Comparison of ENCODE assay signal across 19 cellular contexts in the genomic region with DNA sequence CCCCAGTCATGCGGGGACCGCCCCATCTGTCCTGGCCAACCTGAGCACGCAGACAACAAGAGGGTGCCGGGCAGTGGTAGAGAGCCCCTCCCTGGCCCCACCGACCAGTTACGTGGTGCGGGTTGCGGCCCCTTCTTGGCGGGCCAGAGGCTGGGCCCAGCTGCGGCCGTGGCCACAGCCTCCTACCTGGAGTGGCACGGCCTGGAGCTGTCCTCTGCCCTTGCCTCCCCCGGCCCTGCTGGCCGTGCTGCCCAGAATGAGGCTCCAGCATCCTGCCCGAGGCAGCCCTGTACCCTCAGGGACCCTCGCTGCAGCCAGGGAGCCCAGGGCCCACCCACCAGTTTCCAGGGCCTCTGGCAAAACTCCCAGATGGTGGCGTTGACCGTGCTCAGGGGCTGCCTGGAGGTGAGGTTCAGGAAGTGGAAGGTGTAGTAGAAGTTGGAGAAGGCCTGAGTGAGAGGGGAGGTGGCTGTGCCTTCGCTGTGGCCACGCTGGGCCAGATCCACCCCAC. TPM values are rescaled to one million over a fixed set of nuclear protein-coding genes. Genes with fewer than 3 reads are reported as not detected.
A peak's percentile ranks its signal among the peaks of the same experiment; 100 is the strongest.
DNase-seq lines count a peak whose midpoint lies in the region; ATAC-seq and TF ChIP-seq lines count a peak whose summit lies in the region.
"Had no signal": no experiment of that assay in that cellular context is flagged by ENCODE, and none has a peak within 500 bp of the region (broad histone marks: within the 10 kb centered on the region; RNA-seq: fewer than 3 reads in every experiment).

No MANE protein-coding gene starts in this region.

- TF ChIP-seq CTCF in Calu3 (IDR thresholded peaks at IDR 0.05; ENCODE audit: unreplicated experiment) = no peak
- TF ChIP-seq CTCF in SK-N-SH (IDR thresholded peaks at IDR 0.05) = no peak

- POLR2A ChIA-PET in SK-N-SH (lab: Yijun Ruan, JAX) = no interaction called here

- no peak for TF ChIP-seq EP300 in SK-N-SH (IDR thresholded peaks at IDR 0.05; ENCODE audit: borderline replicate concordance in 1 of 2, low read depth in 1 of 2, low read length in 1 of 2)

- WGBS in SK-N-SH (ENCODE audit: low lambda C conversion rate) = 93% methylated on average over 15 of the region's 20 CpGs

- no peaks in the 10 kb centered on the region for H3K79me2 ChIP-seq in SK-N-SH (ENCODE audit: insufficient read depth)

- H2AFZ ChIP-seq in SK-N-SH (ENCODE audit: low read depth) = peak overlapping the region; percentile 41; the same call in 1 of the 2 replicates

- H3K4me2 ChIP-seq in SK-N-SH (peak overlapping the region; percentile 41; the same call in 1 of the 2 replicates), skeletal muscle satellite cell (ENCODE audit: low read length) (no peak overlapping the region)

- TF ChIP-seq RAD21 in SK-N-SH (IDR thresholded peaks at IDR 0.05; ENCODE audit: low read length) = no peak

- peaks cover 6% of the 10 kb centered on the region for H3K4me1 Mint-ChIP-seq in Calu3 (ENCODE audit: low read depth, unreplicated experiment)

- H3K27me3 ChIP-seq in SK-N-SH (ENCODE audit: insufficient read depth) = no peaks in the 10 kb centered on the region
- H3K27me3 ChIP-seq in skeletal muscle satellite cell (ENCODE audit: control insufficient read depth, insufficient read depth, low read length) = peaks cover 18% of the 10 kb centered on the region

- H3F3A ChIP-seq in SK-N-SH (replicated peaks; ENCODE audit: insufficient read depth) = no peaks in the 10 kb centered on the region

- DNase-seq in Calu3 (no peak), SK-N-SH (no peak), left lobe of liver (ENCODE audit: low spot score) (peak; percentile 45), midbrain (lab: John Stamatoyannopoulos, UW) (no peak), nucleus accumbens (lab: John Stamatoyannopoulos, UW) (no peak)
- DNase-seq: activated effector memory CD4-positive, alpha-beta T cell treated with Interleukin-2 at 50 U/mL for 16 hours; anterior cingulate cortex; CD4-positive, CD25-positive, alpha-beta regulatory T cell; DND-41; NCI-H187; NCI-H446 treated with DMSO at 0.1 percent for 48 hours; T-helper 9 cell had no signal

- H3K27ac Mint-ChIP-seq in Calu3 (ENCODE audit: unreplicated experiment) = no peak overlapping the region
- H3K27ac Mint-ChIP-seq: CD4-positive, CD25-positive, alpha-beta regulatory T cell had no signal

- H3K9me2 ChIP-seq in SK-N-SH = no peaks in the 10 kb centered on the region

- no peaks in the 10 kb centered on the region for H4K20me1 ChIP-seq in SK-N-SH (ENCODE audit: insufficient read depth)

- H3K27me3 Mint-ChIP-seq in Calu3 (ENCODE audit: unreplicated experiment) = no peaks in the 10 kb centered on the region

- no peak overlapping the region for H3K4me3 ChIP-seq in SK-N-SH (ENCODE audit: low read depth in 2 of 2, low read length in 1 of 2)
- H3K4me3 ChIP-seq in skeletal muscle satellite cell (ENCODE audit: low read length) = no peak overlapping the region
- H3K4me3 ChIP-seq: SJCRH30, thoracic aorta had no signal

- peak overlapping the region in 1 of 2 experiments; percentile 24; a peak in 1 of 4 replicates for H3K27ac ChIP-seq in SK-N-SH (ENCODE audit: low read depth in 2 of 2, low read length in 1 of 2)
- H3K27ac ChIP-seq: SJCRH30, thoracic aorta had no signal

- BruUV-seq in Calu3 (replicated peaks; lab: Mats Ljungman, UMichigan) = no TSS peak

- H3K9me3 ChIP-seq in SK-N-SH (no peaks in the 10 kb centered on the region), skeletal muscle satellite cell (replicated peaks; ENCODE audit: low read length) (no peaks in the 10 kb centered on the region)
- H3K9me3 ChIP-seq: SJCRH30, thoracic aorta had no signal

- CTCF ChIA-PET in Calu3 (lab: Charles Lee) = no interaction called here
- CTCF ChIA-PET in SK-N-SH (lab: Yijun Ruan, JAX) = interaction anchor here (1.3 to 5.6 kb wide), 3 partner anchors 8 to 12 kb away, joined by 5 to 27 read pairs (median 5); a partner anchor contains a TSS

- H3K9ac ChIP-seq in SK-N-SH (no peak overlapping the region; the same call in 1 of the 2 replicates), skeletal muscle satellite cell (ENCODE audit: low read depth, low read length) (peak overlapping the region; percentile 45)

- intact Hi-C loops in Calu3 (cut with micrococcal nuclease; ENCODE audit: unreplicated experiment) = no loop called here

- H3K4me1 ChIP-seq in SK-N-SH (ENCODE audit: control insufficient read depth in 1 of 2, insufficient read depth in 2 of 2, low read depth in 1 of 2, low read length in 1 of 2) (peaks cover 2 to 4% of the 10 kb centered on the region in 2 experiments; a peak in 2 of 4 replicates), skeletal muscle satellite cell (ENCODE audit: control insufficient read depth, insufficient read depth, low read length) (peaks cover 10% of the 10 kb centered on the region)

- peaks cover 10% of the 10 kb centered on the region for H3K36me3 Mint-ChIP-seq in Calu3 (ENCODE audit: insufficient read depth, unreplicated experiment)
- H3K36me3 Mint-ChIP-seq: CD4-positive, CD25-positive, alpha-beta regulatory T cell had no signal

- no peak for ATAC-seq in left lobe of liver
- ATAC-seq in GM19395 (IDR thresholded peaks at IDR 0.05; ENCODE audit: unreplicated experiment) = no peak

- no peaks in the 10 kb centered on the region for H3K36me3 ChIP-seq in SK-N-SH (replicated peaks in 1 of 2; ENCODE audit: control insufficient read depth in 1 of 2, insufficient read depth in 2 of 2, low read length in 1 of 2)
- H3K36me3 ChIP-seq in skeletal muscle satellite cell (ENCODE audit: insufficient read depth, low read length) = no peaks in the 10 kb centered on the region
- H3K36me3 ChIP-seq: SJCRH30, thoracic aorta had no signal

- peak overlapping the region; percentile 34 for H3K4me3 Mint-ChIP-seq in Calu3 (ENCODE audit: low read depth, unreplicated experiment)
- H3K4me3 Mint-ChIP-seq: CD4-positive, CD25-positive, alpha-beta regulatory T cell had no signal

- H3K9me3 Mint-ChIP-seq in Calu3 (ENCODE audit: low read depth, unreplicated experiment) = no peaks in the 10 kb centered on the region
- H3K9me3 Mint-ChIP-seq: CD4-positive, CD25-positive, alpha-beta regulatory T cell had no signal

TF ChIP-seq in SK-N-SH, 30 proteins besides CTCF, POLR2A, EP300 and RAD21 (continues in another document):
- TF ChIP-seq SIN3A (IDR thresholded peaks at IDR 0.05; ENCODE audit: borderline replicate concordance, low read depth, low read length) (no peak), SMC3 (IDR thresholded peaks at IDR 0.05; ENCODE audit: low read depth, low read length) (no peak), FOXM1 (IDR thresholded peaks at IDR 0.05; ENCODE audit: low read depth) (no peak), NRF1 (IDR thresholded peaks at IDR 0.05; ENCODE audit: low read depth, low read length) (no peak), POLR2AphosphoS5 (IDR thresholded peaks at IDR 0.05; ENCODE audit: low read depth, low read length) (no peak), TAF1 (IDR thresholded peaks at IDR 0.05; ENCODE audit: borderline replicate concordance, low read depth, low read length) (no peak), MXI1 (IDR thresholded peaks at IDR 0.05; ENCODE audit: low read depth, low read length) (no peak), RFX5 (IDR thresholded peaks at IDR 0.05; ENCODE audit: low read length) (no peak), YY1 (IDR thresholded peaks at IDR 0.05; ENCODE audit: low read depth) (no peak), FOSL2 (IDR thresholded peaks at IDR 0.05; ENCODE audit: borderline replicate concordance, low read depth) (no peak), JUND (IDR thresholded peaks at IDR 0.05) (no peak), TCF12 (IDR thresholded peaks at IDR 0.05) (no peak)
- TF ChIP-seq, protein P1, sequence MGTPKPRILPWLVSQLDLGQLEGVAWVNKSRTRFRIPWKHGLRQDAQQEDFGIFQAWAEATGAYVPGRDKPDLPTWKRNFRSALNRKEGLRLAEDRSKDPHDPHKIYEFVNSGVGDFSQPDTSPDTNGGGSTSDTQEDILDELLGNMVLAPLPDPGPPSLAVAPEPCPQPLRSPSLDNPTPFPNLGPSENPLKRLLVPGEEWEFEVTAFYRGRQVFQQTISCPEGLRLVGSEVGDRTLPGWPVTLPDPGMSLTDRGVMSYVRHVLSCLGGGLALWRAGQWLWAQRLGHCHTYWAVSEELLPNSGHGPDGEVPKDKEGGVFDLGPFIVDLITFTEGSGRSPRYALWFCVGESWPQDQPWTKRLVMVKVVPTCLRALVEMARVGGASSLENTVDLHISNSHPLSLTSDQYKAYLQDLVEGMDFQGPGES (IDR thresholded peaks at IDR 0.05; ENCODE audit: low read depth, low read length) = no peak
- TF ChIP-seq, protein P2, sequence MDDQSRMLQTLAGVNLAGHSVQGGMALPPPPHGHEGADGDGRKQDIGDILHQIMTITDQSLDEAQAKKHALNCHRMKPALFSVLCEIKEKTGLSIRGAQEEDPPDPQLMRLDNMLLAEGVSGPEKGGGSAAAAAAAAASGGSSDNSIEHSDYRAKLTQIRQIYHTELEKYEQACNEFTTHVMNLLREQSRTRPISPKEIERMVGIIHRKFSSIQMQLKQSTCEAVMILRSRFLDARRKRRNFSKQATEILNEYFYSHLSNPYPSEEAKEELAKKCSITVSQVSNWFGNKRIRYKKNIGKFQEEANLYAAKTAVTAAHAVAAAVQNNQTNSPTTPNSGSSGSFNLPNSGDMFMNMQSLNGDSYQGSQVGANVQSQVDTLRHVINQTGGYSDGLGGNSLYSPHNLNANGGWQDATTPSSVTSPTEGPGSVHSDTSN (IDR thresholded peaks at IDR 0.05) = no peak

RNA-seq across cellular contexts. Expression of a gene that starts 5.7 kb away (rescaled TPM):
- total RNA-seq in Calu3 (2022) = 0.97 and 1.6 TPM in 2 replicates
- 0.18 and 0.30 TPM in 2 replicates for polyA plus RNA-seq in SK-N-SH (2012; rRNA removed)
- polyA plus RNA-seq in SK-N-SH (2012; cell fraction: cytosol; rRNA removed) = 0.03 and 0.12 TPM in 2 replicates
- 2.2 and 2.6 TPM in 2 replicates for polyA plus RNA-seq in SK-N-SH (2012; cell fraction: nucleus; rRNA removed)
- 9.0 TPM for total RNA-seq in left lobe of liver
- total RNA-seq in skeletal muscle satellite cell (2012; rRNA removed) = not detected in 2 replicates
- total RNA-seq: CD4-positive, CD25-positive, alpha-beta regulatory T cell; M059J; mononuclear cell; SJCRH30; thoracic aorta had no signal
- polyA plus RNA-seq: CD4-positive, CD25-positive, alpha-beta regulatory T cell; keratinocyte had no signal

RNA-seq across cellular contexts. Expression of a gene that starts 12.2 kb away (rescaled TPM):
- total RNA-seq in Calu3 (2022) (12.0 and 12.3 TPM in 2 replicates), left lobe of liver (6.0 TPM)
- polyA plus RNA-seq in SK-N-SH (2012; rRNA removed) = 0.39 and 0.67 TPM in 2 replicates
- 0.12 and 0.22 TPM in 2 replicates for polyA plus RNA-seq in SK-N-SH (2012; cell fraction: cytosol; rRNA removed)
- 5.1 and 9.4 TPM in 2 replicates for polyA plus RNA-seq in SK-N-SH (2012; cell fraction: nucleus; rRNA removed)
- 0.25 TPM in 1 of 2 replicates, not detected in the other for total RNA-seq in skeletal muscle satellite cell (2012; rRNA removed)
- total RNA-seq: M059J, SJCRH30 had no signal

RNA-seq across cellular contexts. Expression of a gene that starts 12.5 kb away (rescaled TPM):
- total RNA-seq in Calu3 (2022) = 13.2 and 15.3 TPM in 2 replicates
- 11.5 and 14.2 TPM in 2 replicates for polyA plus RNA-seq in SK-N-SH (2012; rRNA removed)
- polyA plus RNA-seq in SK-N-SH (2012; cell fraction: cytosol; rRNA removed) = 5.2 and 7.4 TPM in 2 replicates
- 50.1 and 63.9 TPM in 2 replicates for polyA plus RNA-seq in SK-N-SH (2012; cell fraction: nucleus; rRNA removed)
- total RNA-seq in left lobe of liver = 19.3 TPM
- 2.4 and 4.6 TPM in 2 replicates for total RNA-seq in skeletal muscle satellite cell (2012; rRNA removed)

RNA-seq across cellular contexts. Expression of a gene that starts 23.7 kb away (rescaled TPM):
- total RNA-seq in Calu3 (2022) = 31.6 and 38.3 TPM in 2 replicates
- polyA plus RNA-seq in SK-N-SH (2012; rRNA removed) = 58.6 and 58.8 TPM in 2 replicates
- 23.7 and 36.2 TPM in 2 replicates for polyA plus RNA-seq in SK-N-SH (2012; cell fraction: cytosol; rRNA removed)
- polyA plus RNA-seq in SK-N-SH (2012; cell fraction: nucleus; rRNA removed) = 185 and 220 TPM in 2 replicates
- total RNA-seq in left lobe of liver = 23.0 TPM
- total RNA-seq in skeletal muscle satellite cell (2012; rRNA removed) = 40.8 and 46.6 TPM in 2 replicates
